Comparison of ENCODE assay signal across 18 cellular contexts in genomic region chr1:189804352-189804751, GRCh38.
A peak's percentile ranks its signal among the peaks of the same experiment; 100 is the strongest.
DNase-seq lines count a peak whose midpoint lies in the region; ATAC-seq and TF ChIP-seq lines count a peak whose summit lies in the region.
"Had no signal": no experiment of that assay in that cellular context is flagged by ENCODE, and none has a peak within 500 bp of the region (broad histone marks: within the 10 kb centered on the region; RNA-seq: fewer than 3 reads in every experiment).

No MANE protein-coding gene starts in this region.

- no peaks in the 10 kb centered on the region for H3K79me1 ChIP-seq in mesendoderm (ENCODE audit: low read length)

- no peak overlapping the region for H3K23ac ChIP-seq in mesendoderm (ENCODE audit: low read length)

- H2AK5ac ChIP-seq in mesendoderm (ENCODE audit: low read length) = no peak overlapping the region

- H3K18ac ChIP-seq in mesendoderm (ENCODE audit: low read length) = no peak overlapping the region

- no CpG with 5 or more reads among the region's 2 CpGs for WGBS in mesendoderm (ENCODE audit: extremely low coverage, insufficient coverage, low lambda C conversion rate)

- no peak overlapping the region for H2AFZ ChIP-seq in osteoblast (ENCODE audit: low read length)

- H3K9ac ChIP-seq in HUES48 (ENCODE audit: low read depth, low read length) = no peak overlapping the region
- H3K9ac ChIP-seq in mesendoderm (ENCODE audit: low read length) = no peak overlapping the region

- no peak overlapping the region for H4K8ac ChIP-seq in mesendoderm (ENCODE audit: low read depth, low read length)

- H3K9me3 ChIP-seq in HUES48 (ENCODE audit: control insufficient read depth, insufficient read depth, low read length) = no peaks in the 10 kb centered on the region
- no peaks in the 10 kb centered on the region for H3K9me3 ChIP-seq in osteoblast (ENCODE audit: low read depth, low read length)
- H3K9me3 ChIP-seq: BE2C had no signal

- no peak overlapping the region for H4K5ac ChIP-seq in mesendoderm (ENCODE audit: low read length)

- DNase-seq in choroid plexus epithelial cell (ENCODE audit: low read depth) (peak; percentile 42), mesendoderm (peak; percentile 43), osteoblast (ENCODE audit: insufficient read length, low spot score, missing footprints) (peak; percentile 4), NCI-H2107 treated with DMSO at 0.1 percent for 48 hours (lab: John Stamatoyannopoulos, UW; ENCODE audit: unreplicated experiment) (no peak), Kasumi-1 (lab: John Stamatoyannopoulos, UW) (no peak)
- DNase-seq: BE2C; CD8-positive, alpha-beta T cell; COR-L47; DMS153; DMS79 treated with DMSO at 0.1 percent for 48 hours; EL; GOT3; HCEC 1CT; HFFc6 had no signal

- peaks cover 5% of the 10 kb centered on the region; the same call in 1 of the 2 replicates for H3K4me1 ChIP-seq in HUES48 (ENCODE audit: control insufficient read depth, insufficient read depth, low read length)
- no peaks in the 10 kb centered on the region for H3K4me1 ChIP-seq in mesendoderm (ENCODE audit: control insufficient read depth, low read depth, low read length)
- no peaks in the 10 kb centered on the region for H3K4me1 ChIP-seq in osteoblast (ENCODE audit: insufficient read depth, low read length)

- H3K27ac ChIP-seq in HUES48 (ENCODE audit: low read depth, low read length) (peak overlapping the region; percentile 0), mesendoderm (ENCODE audit: low read depth, low read length) (no peak overlapping the region), osteoblast (ENCODE audit: low read depth, low read length) (no peak overlapping the region)
- H3K27ac ChIP-seq: C4-2B had no signal

- H3K56ac ChIP-seq in mesendoderm (ENCODE audit: low read length) = no peak overlapping the region

- H2BK5ac ChIP-seq in mesendoderm (ENCODE audit: low read length) = no peak overlapping the region

- H3K27me3 ChIP-seq in HUES48 (ENCODE audit: control insufficient read depth, insufficient read depth, low read length) (no peaks in the 10 kb centered on the region), mesendoderm (ENCODE audit: insufficient read depth, low read length, poor library complexity) (no peaks in the 10 kb centered on the region), osteoblast (ENCODE audit: insufficient read depth, low read length) (no peaks in the 10 kb centered on the region)
- H3K27me3 ChIP-seq: BE2C had no signal

- H2BK120ac ChIP-seq in mesendoderm (ENCODE audit: low read depth, low read length) = no peak overlapping the region

- no peaks in the 10 kb centered on the region for H4K20me1 ChIP-seq in osteoblast (ENCODE audit: insufficient read depth, low read length)

- H3K4ac ChIP-seq in mesendoderm (ENCODE audit: low read depth, low read length) = no peak overlapping the region

- H3K4me3 ChIP-seq in HUES48 (ENCODE audit: low read depth, low read length) (no peak overlapping the region), choroid plexus epithelial cell (ENCODE audit: low read depth, low read length) (no peak overlapping the region), mesendoderm (ENCODE audit: low read length) (no peak overlapping the region), osteoblast (ENCODE audit: insufficient read depth, low read length) (no peak overlapping the region)

- no peak for ATAC-seq in GM21360 (IDR thresholded peaks at IDR 0.05; ENCODE audit: unreplicated experiment)
- ATAC-seq: CD8-positive, alpha-beta T cell; HepG2 had no signal

- H3K36me3 ChIP-seq in HUES48 (ENCODE audit: control insufficient read depth, insufficient read depth, low read length) (no peaks in the 10 kb centered on the region), mesendoderm (ENCODE audit: control insufficient read depth, insufficient read depth, low read length) (no peaks in the 10 kb centered on the region), osteoblast (ENCODE audit: insufficient read depth, low read length) (no peaks in the 10 kb centered on the region)
- H3K36me3 ChIP-seq: BE2C had no signal

- H3K4me2 ChIP-seq in mesendoderm (ENCODE audit: low read length) (no peak overlapping the region), osteoblast (ENCODE audit: insufficient read depth, low read length) (no peak overlapping the region)

- TF ChIP-seq CTCF in choroid plexus epithelial cell (conservative IDR thresholded peaks at IDR 0.05; ENCODE audit: low read depth, low read length) (no peak), osteoblast (IDR thresholded peaks at IDR 0.05; ENCODE audit: extremely low read depth, low read depth, low read length) (no peak)

- H2BK15ac ChIP-seq in mesendoderm (replicated peaks; ENCODE audit: low read depth) = no peak overlapping the region

- H3K79me2 ChIP-seq in mesendoderm (ENCODE audit: control insufficient read depth, insufficient read depth, low read length) (no peaks in the 10 kb centered on the region), osteoblast (ENCODE audit: insufficient read depth, low read length) (no peaks in the 10 kb centered on the region)

Comparison
In these comparisons a context has a peak if more than half of its experiments do, and no peak if none do; other contexts are left out.
1. DNase-seq: peak in choroid plexus epithelial cell (single experiment), mesendoderm (single experiment) and osteoblast (single experiment); none in NCI-H2107 treated with DMSO at 0.1 percent for 48 hours (single experiment) and Kasumi-1 (0 of 2).